ENCODE assay signal across 8 cellular contexts in genomic region chr17:76268015-76268749, GRCh38. TPM values are rescaled to one million over a fixed set of nuclear protein-coding genes. Genes with fewer than 3 reads are reported as not detected.
DNase-seq lines count a peak whose midpoint lies in the region; TF ChIP-seq lines count a peak whose summit lies in the region.

No MANE protein-coding gene starts in this region.

- no peak for TF ChIP-seq CTCF in GM20000 (IDR thresholded peaks at IDR 0.05; ENCODE audit: extremely low read depth, missing control alignments)
- TF ChIP-seq CTCF in ascending aorta (IDR thresholded peaks at IDR 0.05): no peak

- intact Hi-C loops in ascending aorta (cut with DNase I): loop anchor here (10.0 kb wide), 2 partner anchors 293 to 1233 kb away; partner anchors contain the start of genes ACOX1 and TEN1

- H3K9me3 ChIP-seq in ascending aorta: no peaks in the 10 kb centered on the region

- DNase-seq in GM20000 (ENCODE audit: low spot score) (peak; percentile 70), T follicular helper cell (ENCODE audit: low read depth) (peak; percentile 61), ascending aorta (ENCODE audit: low spot score in 2 of 2) (peak; percentile 67 to 87), hippocampal formation (lab: John Stamatoyannopoulos, UW) (peak; percentile 59 to 68), iPS-NIHi11 (ENCODE audit: low spot score) (no peak), cerebellar nuclear complex (lab: John Stamatoyannopoulos, UW) (no peak), NCI-H345 treated with DMSO at 0.1 percent for 48 hours (lab: John Stamatoyannopoulos, UW; ENCODE audit: unreplicated experiment) (no peak)
- DNase-seq in stimulated activated CD4-positive, alpha-beta T cell treated with anti-CD3 and anti-CD28 coated beads, Interleukin-12 subunit alpha, Interleukin-12 subunit beta, amount 100 ng/mL, for 4 hours: peak; percentile 72

- H3K4me1 ChIP-seq in ascending aorta: peaks cover 2 to 42% of the 10 kb centered on the region in 2 donors

- peak overlapping the region in 1 of 2 donors; percentile 17 for H3K4me3 ChIP-seq in ascending aorta

- peak overlapping the region; percentile 55 to 90 for H3K27ac ChIP-seq in ascending aorta

- peaks cover 8 to 15% of the 10 kb centered on the region in 2 donors for H3K36me3 ChIP-seq in ascending aorta

- H3K27me3 ChIP-seq in ascending aorta: no peaks in the 10 kb centered on the region

RNA-seq across cellular contexts. Expression of gene UBALD2, which starts 3.0 kb away (rescaled TPM):
- 15.9 TPM for total RNA-seq in ascending aorta

RNA-seq across cellular contexts. Expression of gene RNF157, which starts 27.9 kb away (rescaled TPM):
- 2.4 TPM for total RNA-seq in ascending aorta

RNA-seq across cellular contexts. Expression of gene QRICH2, which starts 39.9 kb away (rescaled TPM):
- total RNA-seq in ascending aorta: 10.6 TPM

Comparison
In these comparisons a context has a peak if more than half of its experiments do, and no peak if none do; other contexts are left out.
1. DNase-seq: peak in GM20000 (single experiment), T follicular helper cell (single experiment), ascending aorta (2 of 2), hippocampal formation (2 of 2) and stimulated activated CD4-positive, alpha-beta T cell treated with anti-CD3 and anti-CD28 coated beads, Interleukin-12 subunit alpha, Interleukin-12 subunit beta, amount 100 ng/mL, for 4 hours (single experiment); none in iPS-NIHi11 (single experiment), cerebellar nuclear complex (0 of 2) and NCI-H345 treated with DMSO at 0.1 percent for 48 hours (single experiment).